In the genomic region with DNA sequence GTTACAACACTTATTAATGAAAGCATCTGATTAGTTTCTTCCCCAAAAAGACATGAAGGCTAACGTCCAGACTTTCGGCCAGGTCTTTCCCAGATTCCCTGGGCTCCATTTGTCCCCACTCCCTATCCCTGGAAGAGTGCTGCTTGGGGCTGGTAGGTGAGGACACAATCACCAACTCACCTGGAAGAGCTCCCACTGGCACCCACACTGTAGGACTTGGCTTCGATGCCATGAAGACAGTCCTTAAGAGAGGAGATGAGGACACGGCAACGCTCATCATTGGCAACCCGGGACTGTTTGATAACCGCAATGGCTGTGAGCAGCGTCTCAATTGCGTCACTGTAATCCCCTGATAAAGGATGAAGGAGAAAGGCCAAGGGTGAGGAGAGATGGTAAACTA, we compare ENCODE assay signal across 1 cellular context.
TF ChIP-seq lines count a peak whose summit lies in the region.

No MANE protein-coding gene starts in this region.

TF ChIP-seq in K562, 482 proteins besides CTCF, POLR2A, EP300 and RAD21:
- TF ChIP-seq, protein P1, sequence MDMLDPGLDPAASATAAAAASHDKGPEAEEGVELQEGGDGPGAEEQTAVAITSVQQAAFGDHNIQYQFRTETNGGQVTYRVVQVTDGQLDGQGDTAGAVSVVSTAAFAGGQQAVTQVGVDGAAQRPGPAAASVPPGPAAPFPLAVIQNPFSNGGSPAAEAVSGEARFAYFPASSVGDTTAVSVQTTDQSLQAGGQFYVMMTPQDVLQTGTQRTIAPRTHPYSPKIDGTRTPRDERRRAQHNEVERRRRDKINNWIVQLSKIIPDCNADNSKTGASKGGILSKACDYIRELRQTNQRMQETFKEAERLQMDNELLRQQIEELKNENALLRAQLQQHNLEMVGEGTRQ (CRISPR knock-in tag; IDR thresholded peaks at IDR 0.05) = no peak
- TF ChIP-seq CEBPB (tag; IDR thresholded peaks at IDR 0.05) (0 out of 2 replicates have a peak, but pooled peaks have one; percentile 9), POLR2G (IDR thresholded peaks at IDR 0.05; ENCODE audit: low read depth, low read length) (no peak), ATF1 (CRISPR knock-in tag; IDR thresholded peaks at IDR 0.05) (no peak), ATF1 (tag; IDR thresholded peaks at IDR 0.05) (no peak), KLF10 (CRISPR knock-in tag; IDR thresholded peaks at IDR 0.05) (no peak), KHSRP (IDR thresholded peaks at IDR 0.05) (no peak)
